8 cellular contexts compared by ENCODE assay signal in genomic region chr14:100214768-100215079, GRCh38. TPM values are rescaled to one million over a fixed set of nuclear protein-coding genes. Genes with fewer than 3 reads are reported as not detected.
DNase-seq lines count a peak whose midpoint lies in the region; ATAC-seq, FAIRE-seq and TF ChIP-seq lines count a peak whose summit lies in the region.

No MANE protein-coding gene starts in this region.

- peak overlapping the region; percentile 62 for H3K4me3 Mint-ChIP-seq in Caco-2 (ENCODE audit: unreplicated experiment)

- no peaks in the 10 kb centered on the region for H3K79me2 ChIP-seq in osteoblast (ENCODE audit: insufficient read depth, low read length)

- H3K9ac ChIP-seq in duodenal mucosa (ENCODE audit: low read depth in 1 of 2, low read length in 2 of 2) = peak overlapping the region; percentile 71 to 92

- no TSS peak for BruUV-seq in Caco-2 (replicated peaks; lab: Mats Ljungman, UMichigan)

- no peak for ATAC-seq in HG03196 (IDR thresholded peaks at IDR 0.05; ENCODE audit: unreplicated experiment)

- FAIRE-seq in GM19239 (lab: Jason Lieb, UNC) (no peak), urothelium cell line (lab: Jason Lieb, UNC) (no peak)

- peak overlapping the region; percentile 81 for H3K4me2 ChIP-seq in osteoblast (ENCODE audit: insufficient read depth, low read length)

- POLR2A ChIA-PET in Caco-2 (lab: Charles Lee) = interaction anchor here (0.5 to 1.7 kb wide), 12 partner anchors 9 to 645 kb away, joined by 3 to 12 read pairs (median 5); partner anchors contain the start of gene CYP46A1

- H3K36me3 ChIP-seq in Caco-2 (ENCODE audit: control insufficient read depth, insufficient read depth, low read length) (no peaks in the 10 kb centered on the region), duodenal mucosa (ENCODE audit: control insufficient read depth in 1 of 2, insufficient read depth in 2 of 2, low read length in 2 of 2) (no peaks in the 10 kb centered on the region), osteoblast (ENCODE audit: insufficient read depth, low read length) (no peaks in the 10 kb centered on the region)

- peak overlapping the region; percentile 90 for H3K27ac Mint-ChIP-seq in Caco-2 (ENCODE audit: unreplicated experiment)

- H3K27ac ChIP-seq in duodenal mucosa (ENCODE audit: low read depth, low read length) (peak overlapping the region; percentile 73), osteoblast (ENCODE audit: low read depth, low read length) (no peak overlapping the region)

- peaks cover 21% of the 10 kb centered on the region for H3K4me1 ChIP-seq in Caco-2
- peaks cover 10% of the 10 kb centered on the region in 2 donors for H3K4me1 ChIP-seq in duodenal mucosa (ENCODE audit: control insufficient read depth in 1 of 2, insufficient read depth in 2 of 2, low read length in 2 of 2)
- H3K4me1 ChIP-seq in osteoblast (ENCODE audit: insufficient read depth, low read length) = no peaks in the 10 kb centered on the region

- H3K27me3 Mint-ChIP-seq in Caco-2 (ENCODE audit: insufficient read depth, unreplicated experiment) = no peaks in the 10 kb centered on the region

- H3K9me3 Mint-ChIP-seq in Caco-2 (ENCODE audit: unreplicated experiment) = no peaks in the 10 kb centered on the region

- H2AFZ ChIP-seq in osteoblast (ENCODE audit: low read length) = peak overlapping the region; percentile 52

- H3K4me3 ChIP-seq in Caco-2 (ENCODE audit: low read depth, low read length) (0 out of 2 replicates have a peak overlapping the region, but pooled peaks have one; percentile 4), duodenal mucosa (ENCODE audit: low read depth in 1 of 2, low read length in 2 of 2) (peak overlapping the region; percentile 61 to 80), osteoblast (ENCODE audit: insufficient read depth, low read length) (peak overlapping the region; percentile 83)
- H3K4me3 ChIP-seq in Jurkat, Clone E6-1 (ENCODE audit: low read length) = peak overlapping the region; percentile 36

- no peaks in the 10 kb centered on the region for H3K27me3 ChIP-seq in Caco-2 (replicated peaks; ENCODE audit: control insufficient read depth, insufficient read depth, low read length)
- H3K27me3 ChIP-seq in duodenal mucosa (ENCODE audit: control insufficient read depth in 1 of 2, insufficient read depth in 2 of 2, low read length in 2 of 2) = no peaks in the 10 kb centered on the region
- no peaks in the 10 kb centered on the region for H3K27me3 ChIP-seq in osteoblast (ENCODE audit: insufficient read depth, low read length)

- H4K20me1 ChIP-seq in osteoblast (ENCODE audit: insufficient read depth, low read length) = peaks cover 10% of the 10 kb centered on the region

- TF ChIP-seq CTCF in Caco-2 (IDR thresholded peaks at IDR 0.05; ENCODE audit: insufficient read depth in 1 of 2, low read depth in 1 of 2, low read length in 1 of 2, severe bottlenecking in 1 of 2, unreplicated experiment in 1 of 2) (no peak), osteoblast (IDR thresholded peaks at IDR 0.05; ENCODE audit: extremely low read depth, low read depth, low read length) (no peak)

- intact Hi-C loops in Caco-2 (cut with micrococcal nuclease; ENCODE audit: unreplicated experiment) = loop anchor here (1.0 to 2.0 kb wide), 3 partner anchors 10 to 32 kb away; no protein-coding TSS in a partner anchor

- CTCF ChIA-PET in Caco-2 (lab: Charles Lee) = interaction anchor here (0.6 to 1.7 kb wide), 6 partner anchors 21 to 144 kb away, joined by 3 to 16 read pairs (median 4); no protein-coding TSS in a partner anchor

- no peak for DNase-seq in Caco-2
- DNase-seq in Jurkat, Clone E6-1 (ENCODE audit: low read depth, low spot score) = no peak
- no peak for DNase-seq in osteoblast (ENCODE audit: insufficient read length, low spot score, missing footprints)
- DNase-seq in COLO829 (ENCODE audit: low spot score) = no peak
- no peak for DNase-seq in GM19239 (ENCODE audit: insufficient read length, low spot score)
- no peak for DNase-seq in urothelium cell line (ENCODE audit: low spot score)

- H3K9me3 ChIP-seq in Caco-2 (no peaks in the 10 kb centered on the region), duodenal mucosa (ENCODE audit: control insufficient read depth in 1 of 2, low read length in 2 of 2) (no peaks in the 10 kb centered on the region), osteoblast (ENCODE audit: low read depth, low read length) (no peaks in the 10 kb centered on the region)

- H3K36me3 Mint-ChIP-seq in Caco-2 (ENCODE audit: insufficient read depth, unreplicated experiment) = no peaks in the 10 kb centered on the region

- peaks cover 8% of the 10 kb centered on the region for H3K4me1 Mint-ChIP-seq in Caco-2 (ENCODE audit: low read depth, unreplicated experiment)

RNA-seq across cellular contexts. Expression of gene YY1, which starts 24.2 kb away (rescaled TPM):
- 91.0 and 94.1 TPM in 2 replicates for total RNA-seq in Caco-2 (2022)
- polyA plus RNA-seq in Jurkat, Clone E6-1 (2012; ENCODE audit: insufficient read depth, insufficient read length) = 135 TPM
- total RNA-seq in osteoblast = 45.2 and 47.1 TPM in 2 replicates

RNA-seq across cellular contexts. Expression of gene DEGS2, which starts 55.3 kb away (rescaled TPM):
- total RNA-seq in Caco-2 (2022) = 3.8 and 5.1 TPM in 2 replicates
- 5.5 TPM for polyA plus RNA-seq in Jurkat, Clone E6-1 (2012; ENCODE audit: insufficient read depth, insufficient read length)
- 0.29 and 0.36 TPM in 2 replicates for total RNA-seq in osteoblast

Comparison
In these comparisons a context has a peak if more than half of its experiments do, and no peak if none do; other contexts are left out.
1. H3K4me3 ChIP-seq: peak in every context shown above with its lines; median percentile 83 in osteoblast; 70 in duodenal mucosa; 36 in Jurkat, Clone E6-1; 4 in Caco-2.